ENCODE assay signal across 1 cellular context in the genomic region with DNA sequence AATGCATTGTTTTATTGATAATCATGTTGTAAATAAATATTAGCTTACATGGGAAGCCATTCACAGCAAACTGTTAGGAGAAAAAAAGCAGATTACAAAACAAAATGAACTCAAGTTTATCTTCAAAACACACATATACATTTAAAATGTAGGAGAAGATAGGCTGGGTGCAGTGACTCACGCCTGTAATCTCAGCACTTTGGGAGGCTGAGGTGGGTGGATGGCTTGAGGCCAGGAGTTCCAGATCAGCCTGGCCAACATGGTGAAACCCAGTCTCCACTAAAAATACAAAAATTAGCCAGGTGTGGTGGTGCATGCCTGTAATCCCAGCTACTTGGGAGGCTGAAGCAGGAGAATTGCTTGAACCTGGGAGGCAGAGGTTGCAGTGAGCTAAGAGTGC. TPM values are rescaled to one million over a fixed set of nuclear protein-coding genes. Genes with fewer than 3 reads are reported as not detected.
"Had no signal": no experiment of that assay in that cellular context is flagged by ENCODE, and none has a peak within 500 bp of the region (broad histone marks: within the 10 kb centered on the region; RNA-seq: fewer than 3 reads in every experiment).

No MANE protein-coding gene starts in this region.

RNA-seq across cellular contexts. Expression of a gene that starts 30.3 kb away (rescaled TPM):
- total RNA-seq: HT1080 had no signal
